Comparison of ENCODE assay signal across 10 cellular contexts in genomic region chr6:73696990-73697651, GRCh38. TPM values are rescaled to one million over a fixed set of nuclear protein-coding genes. Genes with fewer than 3 reads are reported as not detected.
DNase-seq lines count a peak whose midpoint lies in the region; ATAC-seq and TF ChIP-seq lines count a peak whose summit lies in the region.
"Had no signal": no experiment of that assay in that cellular context is flagged by ENCODE, and none has a peak within 500 bp of the region (broad histone marks: within the 10 kb centered on the region; RNA-seq: fewer than 3 reads in every experiment).

No MANE protein-coding gene starts in this region.

- ATAC-seq in HG03097 (IDR thresholded peaks at IDR 0.05; ENCODE audit: low FRiP score, unreplicated experiment), result no peak

- peaks cover 0 to 3% of the 10 kb centered on the region in 2 donors for H3K4me1 ChIP-seq in thyroid gland

- TF ChIP-seq CTCF in brain (conservative IDR thresholded peaks at IDR 0.05), result no peak
- TF ChIP-seq CTCF in nephron (IDR thresholded peaks at IDR 0.05; ENCODE audit: unreplicated experiment in 3 of 3), result no peak
- no peak for TF ChIP-seq CTCF in thyroid gland (IDR thresholded peaks at IDR 0.05)

- H3K27ac Mint-ChIP-seq in brain, result no peak overlapping the region
- peak overlapping the region in 1 of 3 experiments; percentile 94 for H3K27ac Mint-ChIP-seq in nephron
- H3K27ac Mint-ChIP-seq: memory B cell had no signal

- H3K36me3 ChIP-seq in thyroid gland, result no peaks in the 10 kb centered on the region

- H3K9me3 Mint-ChIP-seq in brain, result peaks cover 0 to 4% (median 0%) of the 10 kb centered on the region in 5 experiments
- H3K9me3 Mint-ChIP-seq in nephron, result no peaks in the 10 kb centered on the region
- H3K9me3 Mint-ChIP-seq: memory B cell had no signal

- WGBS in thyroid gland, 2 donors, result 77 to 82% methylated on average over 10 of the region's 10 CpGs

- H3K4me3 Mint-ChIP-seq in brain (peak overlapping the region; percentile 26 to 79 (median 52)), nephron (peak overlapping the region; percentile 3 to 93 (median 40))

- no peaks in the 10 kb centered on the region for H3K27me3 ChIP-seq in thyroid gland

- no peaks in the 10 kb centered on the region for H3K9me3 ChIP-seq in thyroid gland

- DNase-seq in ELF-1 (ENCODE audit: low read depth, low spot score) (peak; percentile 52), KG1 (lab: John Stamatoyannopoulos, UW) (peak; percentile 45), head of caudate nucleus (no peak), NCI-H345 treated with DMSO at 0.1 percent for 48 hours (lab: John Stamatoyannopoulos, UW; ENCODE audit: unreplicated experiment) (no peak), thyroid gland (no peak)
- DNase-seq: NCI-H1694 treated with DMSO at 0.1 percent for 48 hours had no signal

- intact Hi-C loops in head of caudate nucleus (cut with DNase I) (no loop called here), thyroid gland (cut with DNase I) (no loop called here)

- no peak for TF ChIP-seq POLR2A in thyroid gland (IDR thresholded peaks at IDR 0.05)

- no peak overlapping the region for H3K27ac ChIP-seq in thyroid gland

- H3K36me3 Mint-ChIP-seq in brain (no peaks in the 10 kb centered on the region), nephron (ENCODE audit: low read depth) (no peaks in the 10 kb centered on the region)
- H3K36me3 Mint-ChIP-seq: memory B cell had no signal

- H3K4me1 Mint-ChIP-seq in brain, result peaks cover 16% of the 10 kb centered on the region
- H3K4me1 Mint-ChIP-seq in nephron, result peaks cover 30% of the 10 kb centered on the region

- H3K27me3 Mint-ChIP-seq in brain, result peaks cover 23% of the 10 kb centered on the region
- peaks cover 4% of the 10 kb centered on the region for H3K27me3 Mint-ChIP-seq in nephron (ENCODE audit: low read depth)

- no peak overlapping the region for H3K4me3 ChIP-seq in thyroid gland (replicated peaks in 1 of 3)

RNA-seq across cellular contexts. Expression of gene CD109, which starts 1.1 kb away (rescaled TPM):
- polyA plus RNA-seq in brain (ENCODE audit: insufficient read depth, low read depth, low replicate concordance), result 0.97 TPM
- 1 to 10 TPM; 2.2 to 6.2 (median 4.3) TPM for total RNA-seq in thyroid gland

RNA-seq across cellular contexts. Expression of gene SLC17A5, which starts 43.3 kb away (rescaled TPM):
- 16.0 TPM for polyA plus RNA-seq in brain (ENCODE audit: insufficient read depth, low read depth, low replicate concordance)
- total RNA-seq in thyroid gland, result 100 to 1,000 TPM in 3 of 4 donors, 10 to 100 TPM in 1; 96.3 to 184 (median 159) TPM

Comparison
In these comparisons a context has a peak if more than half of its experiments do, and no peak if none do; other contexts are left out.
1. DNase-seq: peak in ELF-1 (single experiment) and KG1 (single experiment); none in head of caudate nucleus (0 of 42), NCI-H345 treated with DMSO at 0.1 percent for 48 hours (single experiment) and thyroid gland (0 of 2).